Comparison of ENCODE assay signal across 14 cellular contexts in genomic region chr7:148144827-148145226, GRCh38.
DNase-seq lines count a peak whose midpoint lies in the region; ATAC-seq and TF ChIP-seq lines count a peak whose summit lies in the region.
"Had no signal": no experiment of that assay in that cellular context is flagged by ENCODE, and none has a peak within 500 bp of the region (broad histone marks: within the 10 kb centered on the region; RNA-seq: fewer than 3 reads in every experiment).

No MANE protein-coding gene starts in this region.

- TF ChIP-seq CTCF in neural progenitor cell (IDR thresholded peaks at IDR 0.05) (no peak), foreskin keratinocyte (conservative IDR thresholded peaks at IDR 0.05) (no peak)

- no CpG with 5 or more reads among the region's 4 CpGs for WGBS in mesendoderm (ENCODE audit: extremely low coverage, insufficient coverage, low lambda C conversion rate)

- no peak overlapping the region for H3K23ac ChIP-seq in mesendoderm (ENCODE audit: low read length)

- H2AFZ ChIP-seq in neural progenitor cell (replicated peaks), result no peak overlapping the region

- H3K27me3 Mint-ChIP-seq in neural progenitor cell (ENCODE audit: insufficient read depth, low read depth), result peaks cover 3% of the 10 kb centered on the region
- peaks cover 4 to 20% (median 7%) of the 10 kb centered on the region in 5 donors for H3K27me3 Mint-ChIP-seq in naive thymus-derived CD8-positive, alpha-beta T cell

- H3K9ac ChIP-seq in SK-N-MC (ENCODE audit: insufficient read length) (peak overlapping the region; percentile 46), mesendoderm (ENCODE audit: low read length) (no peak overlapping the region), neural progenitor cell (no peak overlapping the region)
- H3K9ac ChIP-seq: BLaER1 treated with 17β-estradiol and CSF1 and Interleukin-3, amounts not matched to agents 10 nM and 100 nM had no signal

- H3K27ac ChIP-seq in SK-N-MC (peak overlapping the region; percentile 94), mesendoderm (ENCODE audit: low read depth, low read length) (no peak overlapping the region), neural progenitor cell (no peak overlapping the region), foreskin keratinocyte (no peak overlapping the region)
- H3K27ac ChIP-seq: BLaER1 treated with 17β-estradiol and CSF1 and Interleukin-3, amounts not matched to agents 10 nM and 100 nM; HL-60 had no signal

- H3K9me3 Mint-ChIP-seq in neural progenitor cell, result peaks cover 33% of the 10 kb centered on the region
- peaks cover 0 to 13% (median 0%) of the 10 kb centered on the region in 9 donors for H3K9me3 Mint-ChIP-seq in naive thymus-derived CD8-positive, alpha-beta T cell

- H3K4me1 ChIP-seq in mesendoderm (ENCODE audit: control insufficient read depth, low read depth, low read length) (no peaks in the 10 kb centered on the region), neural progenitor cell (no peaks in the 10 kb centered on the region), foreskin keratinocyte (no peaks in the 10 kb centered on the region)
- H3K4me1 ChIP-seq: HAP-1 had no signal

- no peaks in the 10 kb centered on the region for H4K20me1 ChIP-seq in neural progenitor cell (ENCODE audit: low read depth)
- H4K20me1 ChIP-seq: BLaER1 treated with 17β-estradiol and CSF1 and Interleukin-3, amounts not matched to agents 10 nM and 100 nM had no signal

- H3K27me3 ChIP-seq in mesendoderm (ENCODE audit: insufficient read depth, low read length, poor library complexity) (no peaks in the 10 kb centered on the region), neural progenitor cell (no peaks in the 10 kb centered on the region), foreskin keratinocyte (no peaks in the 10 kb centered on the region)
- H3K27me3 ChIP-seq: BLaER1 treated with 17β-estradiol and CSF1 and Interleukin-3, amounts not matched to agents 10 nM and 100 nM had no signal

- no peak overlapping the region for H2AK5ac ChIP-seq in mesendoderm (ENCODE audit: low read length)

- H3K18ac ChIP-seq in mesendoderm (ENCODE audit: low read length), result no peak overlapping the region

- H3K4me3 ChIP-seq in SK-N-MC (peak overlapping the region; percentile 59), mesendoderm (ENCODE audit: low read length) (no peak overlapping the region), neural progenitor cell (no peak overlapping the region)
- H3K4me3 ChIP-seq: BLaER1 treated with 17β-estradiol and CSF1 and Interleukin-3, amounts not matched to agents 10 nM and 100 nM; HAP-1 had no signal

- peak; percentile 2 for DNase-seq in ELR (ENCODE audit: low read depth)
- peak; percentile 72 for DNase-seq in SK-N-MC (ENCODE audit: low read depth, low spot score)
- DNase-seq in mesendoderm, result peak; percentile 45
- DNase-seq in neural progenitor cell (ENCODE audit: low spot score), result no peak
- no peak for DNase-seq in foreskin keratinocyte
- DNase-seq in stimulated activated CD4-positive, alpha-beta T cell treated with anti-CD3 and anti-CD28 coated beads, Interleukin-1b, Interleukin-23, amount 100 ng/mL, for 48 hours, result no peak
- no peak for DNase-seq in naive thymus-derived CD8-positive, alpha-beta T cell
- DNase-seq: ACHN; CD4-positive, CD25-positive, alpha-beta regulatory T cell; DMS53 had no signal

- H4K5ac ChIP-seq in mesendoderm (ENCODE audit: low read length), result no peak overlapping the region

- H3K36me3 ChIP-seq in SK-N-MC (ENCODE audit: insufficient read depth, low read length) (no peaks in the 10 kb centered on the region), mesendoderm (ENCODE audit: control insufficient read depth, insufficient read depth, low read length) (no peaks in the 10 kb centered on the region), neural progenitor cell (no peaks in the 10 kb centered on the region)
- H3K36me3 ChIP-seq: BLaER1 treated with 17β-estradiol and CSF1 and Interleukin-3, amounts not matched to agents 10 nM and 100 nM; HAP-1 had no signal

- ATAC-seq in foreskin keratinocyte (no peak), GM18909 (IDR thresholded peaks at IDR 0.05; ENCODE audit: poor library complexity, unreplicated experiment) (no peak)
- no peak for ATAC-seq in naive thymus-derived CD8-positive, alpha-beta T cell

- no peaks in the 10 kb centered on the region for H3F3A ChIP-seq in neural progenitor cell (ENCODE audit: low read depth)

- H3K4me1 Mint-ChIP-seq in neural progenitor cell, result peaks cover 20% of the 10 kb centered on the region
- no peaks in the 10 kb centered on the region for H3K4me1 Mint-ChIP-seq in naive thymus-derived CD8-positive, alpha-beta T cell
- H3K4me1 Mint-ChIP-seq: CD4-positive, CD25-positive, alpha-beta regulatory T cell had no signal

- H3K36me3 Mint-ChIP-seq in neural progenitor cell, result no peaks in the 10 kb centered on the region
- peaks cover 0 to 9% (median 0%) of the 10 kb centered on the region in 3 donors for H3K36me3 Mint-ChIP-seq in naive thymus-derived CD8-positive, alpha-beta T cell
- H3K36me3 Mint-ChIP-seq: CD4-positive, CD25-positive, alpha-beta regulatory T cell had no signal

- H4K8ac ChIP-seq in mesendoderm (ENCODE audit: low read depth, low read length), result no peak overlapping the region

- H2BK5ac ChIP-seq in mesendoderm (ENCODE audit: low read length), result no peak overlapping the region

- no peaks in the 10 kb centered on the region for H3K79me1 ChIP-seq in mesendoderm (ENCODE audit: low read length)

- POLR2A ChIA-PET in naive thymus-derived CD8-positive, alpha-beta T cell (lab: Charles Lee), result no interaction called here

- no peak overlapping the region for H3K4ac ChIP-seq in mesendoderm (ENCODE audit: low read depth, low read length)

- H3K4me3 Mint-ChIP-seq in neural progenitor cell, result no peak overlapping the region
- no peak overlapping the region for H3K4me3 Mint-ChIP-seq in naive thymus-derived CD8-positive, alpha-beta T cell
- H3K4me3 Mint-ChIP-seq: CD4-positive, CD25-positive, alpha-beta regulatory T cell had no signal

- H3K56ac ChIP-seq in mesendoderm (ENCODE audit: low read length), result no peak overlapping the region

- peaks cover 2% of the 10 kb centered on the region; the same call in 1 of the 2 replicates for H3K9me3 ChIP-seq in SK-N-MC (ENCODE audit: low read depth, low read length)
- H3K9me3 ChIP-seq in neural progenitor cell (ENCODE audit: low read depth), result no peaks in the 10 kb centered on the region
- H3K9me3 ChIP-seq: HAP-1 had no signal

- H3K79me2 ChIP-seq in mesendoderm (ENCODE audit: control insufficient read depth, insufficient read depth, low read length), result no peaks in the 10 kb centered on the region
- no peaks in the 10 kb centered on the region for H3K79me2 ChIP-seq in neural progenitor cell (ENCODE audit: low read depth)

- no peak overlapping the region for H3K4me2 ChIP-seq in mesendoderm (ENCODE audit: low read length)
- no peak overlapping the region for H3K4me2 ChIP-seq in neural progenitor cell
- H3K4me2 ChIP-seq: BLaER1 treated with 17β-estradiol and CSF1 and Interleukin-3, amounts not matched to agents 10 nM and 100 nM had no signal

- no peak overlapping the region for H2BK120ac ChIP-seq in mesendoderm (ENCODE audit: low read depth, low read length)

- H3K27ac Mint-ChIP-seq in neural progenitor cell, result peak overlapping the region; percentile 52
- no peak overlapping the region for H3K27ac Mint-ChIP-seq in naive thymus-derived CD8-positive, alpha-beta T cell
- H3K27ac Mint-ChIP-seq: CD4-positive, CD25-positive, alpha-beta regulatory T cell had no signal

- no peak overlapping the region for H2BK15ac ChIP-seq in mesendoderm (replicated peaks; ENCODE audit: low read depth)

Comparison
In these comparisons a context has a peak if more than half of its experiments do, and no peak if none do; other contexts are left out.
1. DNase-seq: peak in ELR (single experiment), SK-N-MC (single experiment) and mesendoderm (single experiment); none in neural progenitor cell (single experiment), foreskin keratinocyte (0 of 2), stimulated activated CD4-positive, alpha-beta T cell treated with anti-CD3 and anti-CD28 coated beads, Interleukin-1b, Interleukin-23, amount 100 ng/mL, for 48 hours (single experiment) and naive thymus-derived CD8-positive, alpha-beta T cell (0 of 10).